8 cellular contexts compared by ENCODE assay signal in the genomic region with DNA sequence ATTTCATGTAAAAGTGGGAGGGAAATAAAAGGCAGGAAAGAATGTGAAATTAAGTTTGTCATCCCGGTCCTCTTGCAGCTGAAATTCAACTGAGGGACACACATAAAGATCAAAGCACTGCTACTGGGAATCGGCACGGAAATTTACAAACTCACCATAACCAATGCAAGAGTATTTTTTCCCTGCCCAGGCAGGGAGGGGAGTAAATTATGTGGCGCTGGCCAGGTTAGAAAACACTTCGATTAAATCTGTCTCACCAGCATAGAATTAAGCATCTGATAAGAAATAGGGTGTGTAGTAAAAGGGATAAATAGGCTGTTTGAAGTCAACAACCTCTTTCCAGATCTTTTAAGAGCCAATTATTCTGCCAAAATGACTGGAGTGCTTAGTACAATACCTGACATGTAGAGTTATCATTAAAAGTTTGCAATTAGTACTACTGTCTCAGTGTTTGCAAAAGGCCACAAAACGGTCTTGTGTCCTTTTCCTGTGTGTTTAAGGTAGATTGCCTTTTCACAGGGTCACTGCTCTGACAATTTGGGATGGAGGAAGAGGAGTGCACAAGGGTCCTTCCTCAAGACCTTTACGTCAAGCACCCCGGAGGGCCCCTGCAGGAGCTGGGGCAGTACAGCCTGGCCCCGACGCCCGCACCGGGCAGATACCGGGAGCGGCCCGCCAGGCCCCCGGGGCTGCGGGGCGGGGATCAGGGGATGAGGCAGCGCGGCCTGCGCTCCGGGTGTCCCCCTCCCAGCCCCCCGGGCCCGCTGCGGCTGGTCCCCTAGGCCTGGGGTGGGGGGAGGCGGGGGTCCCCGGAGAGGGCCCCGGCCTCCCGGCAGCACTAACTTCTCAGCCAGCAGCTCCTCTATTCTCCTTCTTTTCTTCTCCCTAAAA. TPM values are rescaled to one million over a fixed set of nuclear protein-coding genes. Genes with fewer than 3 reads are reported as not detected.
DNase-seq lines count a peak whose midpoint lies in the region; ATAC-seq and TF ChIP-seq lines count a peak whose summit lies in the region.

No MANE protein-coding gene starts in this region.

- DNase-seq in NCI-H2227 (lab: John Stamatoyannopoulos, UW; ENCODE audit: unreplicated experiment) (peak; percentile 10), breast epithelium (ENCODE audit: low spot score in 2 of 2) (no peak), superior temporal gyrus (ENCODE audit: extremely low spot score) (peak; percentile 53), CD1c-positive myeloid dendritic cell (ENCODE audit: extremely low spot score) (no peak), kidney tubule cell (ENCODE audit: low spot score) (no peak)

- H3K4me3 ChIP-seq in breast epithelium, result peak overlapping the region; percentile 75 to 98 (median 81)

- TF ChIP-seq CTCF in 22Rv1 (IDR thresholded peaks at IDR 0.05) (no peak), breast epithelium (IDR thresholded peaks at IDR 0.05) (no peak)

- H3K36me3 ChIP-seq in breast epithelium, result no peaks in the 10 kb centered on the region

- intact Hi-C loops in breast epithelium (cut with DNase I; ENCODE audit: low total_unique reads), result no loop called here

- peak overlapping the region; percentile 58 for H3K27ac ChIP-seq in 22Rv1
- peak overlapping the region; percentile 76 to 90 for H3K27ac ChIP-seq in breast epithelium
- H3K27ac ChIP-seq in layer of hippocampus (ENCODE audit: low read depth, low read length), result peak overlapping the region; percentile 77

- no peaks in the 10 kb centered on the region for H3K9me3 ChIP-seq in breast epithelium

- ATAC-seq in GM18511 (IDR thresholded peaks at IDR 0.05; ENCODE audit: unreplicated experiment), result peak; percentile 12

- H3K4me1 ChIP-seq in breast epithelium, result peaks cover 0 to 7% of the 10 kb centered on the region in 2 donors

- TF ChIP-seq POLR2A in breast epithelium (IDR thresholded peaks at IDR 0.05), result no peak

- H3K27me3 ChIP-seq in breast epithelium (no peaks in the 10 kb centered on the region), layer of hippocampus (ENCODE audit: control insufficient read depth, insufficient read depth, low read length) (no peaks in the 10 kb centered on the region)

RNA-seq across cellular contexts. Expression of gene UBA3, which starts 0.7 kb away (rescaled TPM):
- 10 to 100 TPM; 49.4 to 88.4 (median 69.2) TPM for total RNA-seq in breast epithelium

RNA-seq across cellular contexts. Expression of gene ARL6IP5, which starts 5.2 kb away (rescaled TPM):
- total RNA-seq in breast epithelium, result 100 to 1,000 TPM; 123 to 210 (median 174) TPM

RNA-seq across cellular contexts. Expression of gene TMF1, which starts 27.4 kb away (rescaled TPM):
- total RNA-seq in breast epithelium, result 10 to 100 TPM; 33.4 to 61.5 (median 50.1) TPM

RNA-seq across cellular contexts. Expression of gene LMOD3, which starts 42.9 kb away (rescaled TPM):
- not detected for total RNA-seq in breast epithelium

Comparison
In these comparisons a context has a peak if more than half of its experiments do, and no peak if none do; other contexts are left out.
1. DNase-seq: peak in NCI-H2227 (single experiment) and superior temporal gyrus (single experiment); none in breast epithelium (0 of 2), CD1c-positive myeloid dendritic cell (single experiment) and kidney tubule cell (single experiment).
2. Peak in every context shown above with its lines, with median percentiles within 50 percentile points of each other: H3K27ac ChIP-seq.